ENCODE assay signal across 8 cellular contexts in genomic region chr21:10367573-10367972, GRCh38.
DNase-seq lines count a peak whose midpoint lies in the region; ATAC-seq and TF ChIP-seq lines count a peak whose summit lies in the region.
"Not testable (repeated sequence)": the region's sequence is repeated elsewhere in the genome, so short reads cannot be mapped to it uniquely, and the experiment has no call there.

No MANE protein-coding gene starts in this region.

- not testable (repeated sequence) for H3K18ac ChIP-seq in neuronal stem cell (ENCODE audit: low read length)

- H4K91ac ChIP-seq in neuronal stem cell (ENCODE audit: low read depth, low read length, poor library complexity): not testable (repeated sequence)

- not testable (repeated sequence) for H3K4me3 Mint-ChIP-seq in activated T-cell treated with anti-CD3 and anti-CD28 coated beads, Interleukin-2, amount 50 U/mL, for 4 hours

- WGBS in esophagus muscularis mucosa: 65% methylated on average over 7 of the region's 8 CpGs
- no CpG with 5 or more reads among the region's 8 CpGs for WGBS in neuronal stem cell (ENCODE audit: extremely low coverage in 2 of 2, insufficient read length in 2 of 2, insufficient replicate concordance in 1 of 2), 2 donors
- 59 to 62% methylated on average over 7 of the region's 8 CpGs for WGBS in upper lobe of left lung, 2 donors

- not testable (repeated sequence) for H3K27ac ChIP-seq in PC-3 (ENCODE audit: low read length); esophagus muscularis mucosa (replicated peaks in 1 of 4); lower lobe of right lung; neuronal stem cell (replicated peaks; ENCODE audit: low read length); upper lobe of left lung

- H3K14ac ChIP-seq in neuronal stem cell (ENCODE audit: low read length): not testable (repeated sequence)

- not testable (repeated sequence) for H3K9me2 ChIP-seq in PC-3 (replicated peaks; ENCODE audit: low read length)

- intact Hi-C loops in PC-3 (cut with micrococcal nuclease); esophagus muscularis mucosa (cut with DNase I); left ventricle myocardium superior (cut with micrococcal nuclease); lower lobe of right lung (cut with DNase I): not testable (repeated sequence)

- not testable (repeated sequence) for H2BK120ac ChIP-seq in neuronal stem cell (ENCODE audit: low read depth, low read length)

- not testable (repeated sequence) for H3K4me1 Mint-ChIP-seq in activated T-cell treated with anti-CD3 and anti-CD28 coated beads, Interleukin-2, amount 50 U/mL, for 4 hours (ENCODE audit: low read depth)

- not testable (repeated sequence) for TF ChIP-seq EP300 in esophagus muscularis mucosa (IDR thresholded peaks at IDR 0.05); upper lobe of left lung (IDR thresholded peaks at IDR 0.05)

- not testable (repeated sequence) for H3K79me2 ChIP-seq in PC-3 (ENCODE audit: low read length)

- H3K36me3 ChIP-seq in PC-3 (ENCODE audit: low read depth, low read length); esophagus muscularis mucosa; lower lobe of right lung; neuronal stem cell (replicated peaks in 1 of 2; ENCODE audit: control insufficient read depth in 2 of 2, insufficient read depth in 2 of 2, low read length in 2 of 2); upper lobe of left lung: not testable (repeated sequence)

- not testable (repeated sequence) for H3K4ac ChIP-seq in neuronal stem cell (ENCODE audit: low read length)

- not testable (repeated sequence) for H3K9me3 ChIP-seq in PC-3 (ENCODE audit: low read length); esophagus muscularis mucosa; lower lobe of right lung; neuronal stem cell (replicated peaks in 1 of 2; ENCODE audit: control insufficient read depth in 2 of 2, insufficient read depth in 1 of 2, low read depth in 1 of 2, low read length in 2 of 2); upper lobe of left lung

- not testable (repeated sequence) for H3K4me1 ChIP-seq in PC-3 (ENCODE audit: insufficient read depth, low read length); esophagus muscularis mucosa; lower lobe of right lung; neuronal stem cell (ENCODE audit: control insufficient read depth in 2 of 2, insufficient read depth in 1 of 2, low read depth in 1 of 2, low read length in 2 of 2); upper lobe of left lung

- H3K36me3 Mint-ChIP-seq in activated T-cell treated with anti-CD3 and anti-CD28 coated beads, Interleukin-2, amount 50 U/mL, for 4 hours (ENCODE audit: insufficient read depth): not testable (repeated sequence)

- H2BK5ac ChIP-seq in neuronal stem cell (ENCODE audit: low read length): not testable (repeated sequence)

- H2BK12ac ChIP-seq in neuronal stem cell (ENCODE audit: low read length): not testable (repeated sequence)

- TF ChIP-seq POLR2A in esophagus muscularis mucosa (IDR thresholded peaks at IDR 0.05; ENCODE audit: low read depth); upper lobe of left lung (IDR thresholded peaks at IDR 0.05): not testable (repeated sequence)

- H3K4me2 ChIP-seq in PC-3 (ENCODE audit: low read length); neuronal stem cell (ENCODE audit: insufficient read depth, low read length, poor library complexity, severe bottlenecking): not testable (repeated sequence)

- H3K79me1 ChIP-seq in neuronal stem cell (ENCODE audit: low read depth, low read length): not testable (repeated sequence)

- POLR2A ChIA-PET in PC-3 (lab: Charles Lee; ENCODE audit: unreplicated experiment): not testable (repeated sequence)

- in situ Hi-C loops in Caki2 (cut with HindIII; ENCODE audit: low pct_unique_long_range_greater_than_20kb, low sequenced_read_pairs): not testable (repeated sequence)

- H2AFZ ChIP-seq in PC-3 (ENCODE audit: low read length); neuronal stem cell (ENCODE audit: low read length): not testable (repeated sequence)

- not testable (repeated sequence) for H3K4me3 ChIP-seq in PC-3 (ENCODE audit: low read length); esophagus muscularis mucosa; lower lobe of right lung; neuronal stem cell (ENCODE audit: low read length in 2 of 2); upper lobe of left lung

- peak overlapping the region; percentile 43 for H4K8ac ChIP-seq in neuronal stem cell (ENCODE audit: low read depth, low read length)

- not testable (repeated sequence) for BruUV-seq in PC-3 (replicated peaks; lab: Mats Ljungman, UMichigan)

- H3K9ac ChIP-seq in PC-3 (ENCODE audit: low read length); neuronal stem cell (ENCODE audit: low read depth, low read length, poor library complexity): not testable (repeated sequence)

- not testable (repeated sequence) for H2BK15ac ChIP-seq in neuronal stem cell (ENCODE audit: low read length)

- not testable (repeated sequence) for H2AK5ac ChIP-seq in neuronal stem cell (ENCODE audit: low read depth, low read length)

- not testable (repeated sequence) for H3F3A ChIP-seq in PC-3 (ENCODE audit: low read length, unreplicated experiment)

- not testable (repeated sequence) for H3K9me3 Mint-ChIP-seq in activated T-cell treated with anti-CD3 and anti-CD28 coated beads, Interleukin-2, amount 50 U/mL, for 4 hours

- DNase-seq in Caki2 (ENCODE audit: low read depth) (peak; percentile 33), esophagus muscularis mucosa (ENCODE audit: extremely low spot score) (peak; percentile 84)
- DNase-seq in PC-3; activated T-cell treated with anti-CD3 and anti-CD28 coated beads, Interleukin-2, amount 50 U/mL, for 4 hours; left ventricle myocardium superior; lower lobe of right lung; neuronal stem cell (ENCODE audit: low spot score); upper lobe of left lung: not testable (repeated sequence)

- not testable (repeated sequence) for TF ChIP-seq CTCF in PC-3 (conservative IDR thresholded peaks at IDR 0.05; ENCODE audit: low read depth, low read length); esophagus muscularis mucosa (IDR thresholded peaks at IDR 0.05); lower lobe of right lung (IDR thresholded peaks at IDR 0.05); upper lobe of left lung (IDR thresholded peaks at IDR 0.05)

- CTCF ChIA-PET in PC-3 (lab: Charles Lee): not testable (repeated sequence)

- not testable (repeated sequence) for H4K20me1 ChIP-seq in PC-3 (ENCODE audit: low read length)

- not testable (repeated sequence) for H3K23ac ChIP-seq in neuronal stem cell (ENCODE audit: low read depth, low read length, poor library complexity)

- not testable (repeated sequence) for H3K27me3 Mint-ChIP-seq in activated T-cell treated with anti-CD3 and anti-CD28 coated beads, Interleukin-2, amount 50 U/mL, for 4 hours (ENCODE audit: low read depth)

- peak; percentile 86 for ATAC-seq in PC-3
- ATAC-seq in activated T-cell treated with anti-CD3 and anti-CD28 coated beads, Interleukin-2, amount 50 U/mL, for 4 hours: peak; percentile 11 to 27
- ATAC-seq in left ventricle myocardium superior: peak; percentile 5
- ATAC-seq in lower lobe of right lung: peak; percentile 5 to 25
- ATAC-seq in upper lobe of left lung (ENCODE audit: low FRiP score in 2 of 2): peak; percentile 5 to 38

- not testable (repeated sequence) for H3K27me3 ChIP-seq in PC-3 (ENCODE audit: low read length); esophagus muscularis mucosa; lower lobe of right lung (ENCODE audit: low read depth); neuronal stem cell (ENCODE audit: control insufficient read depth in 3 of 3, insufficient read depth in 3 of 3, low read depth in 1 of 3, low read length in 3 of 3); upper lobe of left lung

Comparison
In these comparisons a context has a peak if more than half of its experiments do, and no peak if none do; other contexts are left out.
1. ATAC-seq: peak in every context shown above with its lines; median percentile 86 in PC-3; 22 in upper lobe of left lung; 19 in activated T-cell treated with anti-CD3 and anti-CD28 coated beads, Interleukin-2, amount 50 U/mL, for 4 hours; 15 in lower lobe of right lung; 5 in left ventricle myocardium superior.